In the genomic region with DNA sequence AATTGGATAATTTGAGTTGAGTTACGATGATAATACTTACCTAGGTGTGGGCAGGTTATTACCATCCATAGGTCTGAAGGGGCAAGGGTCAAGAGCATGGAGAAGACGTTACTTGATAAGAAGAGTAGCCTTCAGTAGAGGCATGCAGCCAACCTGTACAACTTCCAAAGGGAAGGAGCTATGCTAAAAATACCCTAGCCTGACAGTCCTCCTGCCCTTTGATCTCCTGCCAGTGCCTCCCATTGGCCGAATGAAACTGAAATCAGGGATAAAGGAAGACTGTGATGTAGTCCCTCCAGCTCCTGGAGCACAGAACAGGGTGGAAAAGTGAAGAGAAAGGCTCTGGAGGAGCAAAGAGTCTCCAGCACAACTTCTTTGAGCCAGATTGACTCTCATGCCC, we compare ENCODE assay signal across 18 cellular contexts.
"Had no signal": no experiment of that assay in that cellular context is flagged by ENCODE, and none has a peak within 500 bp of the region (broad histone marks: within the 10 kb centered on the region; RNA-seq: fewer than 3 reads in every experiment).

No MANE protein-coding gene starts in this region.

- H3K27ac ChIP-seq: epithelial cell of prostate, heart left ventricle, testis, vagina had no signal

- H3K4me3 ChIP-seq: heart left ventricle, lung, testis, vagina had no signal

- ATAC-seq: activated CD8-positive, alpha-beta T cell treated with anti-CD3 and anti-CD28 coated beads, Interleukin-2, amount 10 ng/mL, durations not matched to agents 7 days and 5 days; heart left ventricle; left colon; natural killer cell had no signal

- H3K36me3 ChIP-seq: heart left ventricle, vagina had no signal

- H3K9me3 ChIP-seq: testis, vagina had no signal

- H3K4me1 ChIP-seq: heart left ventricle, testis, vagina had no signal

- DNase-seq: activated CD4-positive, alpha-beta T cell treated with anti-CD3 and anti-CD28 coated beads for 1 hour; activated CD4-positive, alpha-beta T cell treated with anti-CD3 and anti-CD28 coated beads, Interleukin-2, amount 50 U/mL, for 1 hour; activated CD8-positive, alpha-beta T cell treated with anti-CD3 and anti-CD28 coated beads, Interleukin-2, amount 10 ng/mL, durations not matched to agents 7 days and 5 days; activated gamma-delta T cell; activated naive CD4-positive, alpha-beta T cell treated with anti-CD3 and anti-CD28 coated beads, Interleukin-2, amount 50 U/mL, for 16 hours; anterior cingulate cortex; heart left ventricle; islet precursor cell; left colon; natural killer cell; retina; stimulated activated CD4-positive, alpha-beta T cell treated with anti-CD3 and anti-CD28 coated beads, Interleukin-4, amount 100 ng/mL, for 1 hour; stimulated activated naive CD4-positive, alpha-beta T cell; testis; trophoblast cell had no signal

- H3K27me3 ChIP-seq: heart left ventricle, testis, vagina had no signal
